In genomic region chr14:55913324-55914035, GRCh38 we compare ENCODE assay signal across 16 cellular contexts.
DNase-seq lines count a peak whose midpoint lies in the region; ATAC-seq and TF ChIP-seq lines count a peak whose summit lies in the region.
"Had no signal": no experiment of that assay in that cellular context is flagged by ENCODE, and none has a peak within 500 bp of the region (broad histone marks: within the 10 kb centered on the region; RNA-seq: fewer than 3 reads in every experiment).

No MANE protein-coding gene starts in this region.

- peak; percentile 33 to 94 (median 87) for ATAC-seq in heart right ventricle
- ATAC-seq in HG03097 (IDR thresholded peaks at IDR 0.05; ENCODE audit: low FRiP score, unreplicated experiment): no peak
- ATAC-seq: activated CD8-positive, alpha-beta T cell treated with anti-CD3 and anti-CD28 coated beads for 36 hours; naive thymus-derived CD4-positive, alpha-beta T cell; SK-N-SH treated with all-trans-retinoic acid at 6 μM for 48 hours had no signal

- H3K9me3 ChIP-seq in heart right ventricle (no peaks in the 10 kb centered on the region), ovary (no peaks in the 10 kb centered on the region), BE2C (no peaks in the 10 kb centered on the region; the same call in 1 of the 2 replicates)
- H3K9me3 ChIP-seq: Caco-2 had no signal

- no peak overlapping the region for H3K4me3 ChIP-seq in AG09309 (ENCODE audit: control insufficient read depth, low read depth, low read length)
- no peak overlapping the region for H3K4me3 ChIP-seq in astrocyte of the spinal cord (ENCODE audit: low read depth, low read length)
- H3K4me3 ChIP-seq in heart right ventricle: no peak overlapping the region
- H3K4me3 ChIP-seq in ovary: no peak overlapping the region
- H3K4me3 ChIP-seq in BE2C (ENCODE audit: low read depth, low read length): no peak overlapping the region
- H3K4me3 ChIP-seq: spleen had no signal

- TF ChIP-seq CTCF in AG09309 (IDR thresholded peaks at IDR 0.05; ENCODE audit: control insufficient read depth, insufficient read depth, low read depth, low read length, missing control alignments): no peak
- TF ChIP-seq CTCF in astrocyte of the spinal cord (IDR thresholded peaks at IDR 0.05; ENCODE audit: low read depth, low read length): no peak
- no peak for TF ChIP-seq CTCF in heart right ventricle (IDR thresholded peaks at IDR 0.05)
- no peak for TF ChIP-seq CTCF in ovary (IDR thresholded peaks at IDR 0.05)
- no peak for TF ChIP-seq CTCF in BE2C (IDR thresholded peaks at IDR 0.05; ENCODE audit: low read depth, low read length)

- TF ChIP-seq EP300 in ovary (IDR thresholded peaks at IDR 0.05): no peak

- H3K36me3 ChIP-seq in heart right ventricle (no peaks in the 10 kb centered on the region), ovary (no peaks in the 10 kb centered on the region), BE2C (no peaks in the 10 kb centered on the region)
- H3K36me3 ChIP-seq: spleen had no signal

- H3K27ac ChIP-seq in heart right ventricle (peak overlapping the region in 3 of 10 donors; percentile 11 to 31 (median 15)), ovary (no peak overlapping the region), caudate nucleus (ENCODE audit: low read depth, low read length) (no peak overlapping the region)
- H3K27ac ChIP-seq: spleen had no signal

- H3K4me1 ChIP-seq in heart right ventricle (peaks cover 0 to 19% (median 0%) of the 10 kb centered on the region in 9 donors), ovary (ENCODE audit: insufficient read depth) (no peaks in the 10 kb centered on the region), BE2C (no peaks in the 10 kb centered on the region)
- H3K4me1 ChIP-seq: Caco-2, spleen had no signal

- 47 to 55% methylated on average over 8 of the region's 8 CpGs for WGBS in heart right ventricle, 2 donors
- WGBS in ovary, 3 donors: 30 to 40% (median 33%) methylated on average over 8 of the region's 8 CpGs

- H3K27me3 ChIP-seq in heart right ventricle: peaks cover 0 to 5% (median 0%) of the 10 kb centered on the region in 7 donors
- H3K27me3 ChIP-seq in ovary: no peaks in the 10 kb centered on the region
- no peaks in the 10 kb centered on the region; the same call in 1 of the 2 replicates for H3K27me3 ChIP-seq in BE2C
- H3K27me3 ChIP-seq: spleen had no signal

- no peak for TF ChIP-seq POLR2A in ovary (IDR thresholded peaks at IDR 0.05)

- in situ Hi-C loops in astrocyte of the spinal cord (cut with HindIII; ENCODE audit: low sequenced_read_pairs): no loop called here

- peak; percentile 49 for DNase-seq in AG09309 (ENCODE audit: low read depth)
- peak; percentile 73 for DNase-seq in astrocyte of the spinal cord (ENCODE audit: low read depth, low spot score)
- peak in 1 of 2 donors; percentile 41 for DNase-seq in heart right ventricle
- peak in 3 of 5 donors; percentile 15 to 20 (median 19) for DNase-seq in ovary
- DNase-seq in BE2C: no peak
- no peak for DNase-seq in caudate nucleus (lab: John Stamatoyannopoulos, UW)
- no peak for DNase-seq in HUDEP-2 (lab: John Stamatoyannopoulos, UW; ENCODE audit: unreplicated experiment in 76 of 76)
- DNase-seq: activated CD8-positive, alpha-beta T cell treated with anti-CD3 and anti-CD28 coated beads for 36 hours; activated gamma-delta T cell; Caco-2; cerebellar nuclear complex; immature natural killer cell; naive thymus-derived CD4-positive, alpha-beta T cell; spleen had no signal

- intact Hi-C loops in heart right ventricle (cut with DNase I): no loop called here
- intact Hi-C loops in ovary (cut with DNase I): loop anchor here in 1 of 4 donors (10.0 kb wide), 1 partner anchor 161 kb away; no protein-coding TSS in a partner anchor

Comparison
In these comparisons a context has a peak if more than half of its experiments do, and no peak if none do; other contexts are left out.
1. DNase-seq: peak in AG09309 (single experiment), astrocyte of the spinal cord (single experiment) and ovary (3 of 5); none in BE2C (single experiment), caudate nucleus (0 of 61) and HUDEP-2 (0 of 76).